Comparison of ENCODE assay signal across 1 cellular context in the genomic region with DNA sequence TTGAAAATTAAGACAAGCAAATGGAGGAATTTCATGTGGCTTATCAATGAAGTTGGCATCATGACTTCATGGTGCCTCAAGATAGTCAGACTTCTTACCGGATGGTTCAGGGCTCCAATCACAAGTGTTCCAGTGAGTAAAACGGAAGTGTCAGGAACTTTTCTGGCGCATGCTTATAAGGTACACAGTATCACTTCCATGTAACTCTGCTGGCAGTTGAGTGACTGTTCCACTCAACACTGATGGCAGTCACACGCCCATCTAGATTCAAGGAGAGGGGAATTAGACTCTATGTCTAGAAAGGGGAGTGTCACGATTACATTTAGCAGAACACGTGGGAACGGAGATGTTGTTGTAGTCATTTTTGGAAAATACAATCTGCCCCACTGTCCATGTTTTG.
A peak's percentile ranks its signal among the peaks of the same experiment; 100 is the strongest.
TF ChIP-seq lines count a peak whose summit lies in the region.

No MANE protein-coding gene starts in this region.

TF ChIP-seq in K562, 482 proteins besides CTCF, POLR2A, EP300 and RAD21:
- TF ChIP-seq, protein P1, sequence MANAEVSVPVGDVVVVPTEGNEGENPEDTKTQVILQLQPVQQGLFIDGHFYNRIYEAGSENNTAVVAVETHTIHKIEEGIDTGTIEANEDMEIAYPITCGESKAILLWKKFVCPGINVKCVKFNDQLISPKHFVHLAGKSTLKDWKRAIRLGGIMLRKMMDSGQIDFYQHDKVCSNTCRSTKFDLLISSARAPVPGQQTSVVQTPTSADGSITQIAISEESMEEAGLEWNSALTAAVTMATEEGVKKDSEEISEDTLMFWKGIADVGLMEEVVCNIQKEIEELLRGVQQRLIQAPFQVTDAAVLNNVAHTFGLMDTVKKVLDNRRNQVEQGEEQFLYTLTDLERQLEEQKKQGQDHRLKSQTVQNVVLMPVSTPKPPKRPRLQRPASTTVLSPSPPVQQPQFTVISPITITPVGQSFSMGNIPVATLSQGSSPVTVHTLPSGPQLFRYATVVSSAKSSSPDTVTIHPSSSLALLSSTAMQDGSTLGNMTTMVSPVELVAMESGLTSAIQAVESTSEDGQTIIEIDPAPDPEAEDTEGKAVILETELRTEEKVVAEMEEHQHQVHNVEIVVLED (CRISPR knock-in tag; IDR thresholded peaks at IDR 0.05): no peak
- TF ChIP-seq PTRF (tag; IDR thresholded peaks at IDR 0.05): no peak
- no peak for TF ChIP-seq SRF (CRISPR knock-in tag; IDR thresholded peaks at IDR 0.05)
- no peak for TF ChIP-seq POLR2AphosphoS2 (IDR thresholded peaks at IDR 0.05; ENCODE audit: low read length)
- TF ChIP-seq KLF16 (IDR thresholded peaks at IDR 0.05): no peak
- TF ChIP-seq ZNF121 (CRISPR knock-in tag; conservative IDR thresholded peaks at IDR 0.05): no peak
- peak; percentile 33 to 60; a peak in 3 of 4 replicates for TF ChIP-seq NRF1 (conservative IDR thresholded peaks at IDR 0.05 in 1 of 2, IDR thresholded peaks at IDR 0.05 in 1 of 2)
TF ChIP-seq in K562: peak in this region for 1.
